1 cellular context compared by ENCODE assay signal in the genomic region with DNA sequence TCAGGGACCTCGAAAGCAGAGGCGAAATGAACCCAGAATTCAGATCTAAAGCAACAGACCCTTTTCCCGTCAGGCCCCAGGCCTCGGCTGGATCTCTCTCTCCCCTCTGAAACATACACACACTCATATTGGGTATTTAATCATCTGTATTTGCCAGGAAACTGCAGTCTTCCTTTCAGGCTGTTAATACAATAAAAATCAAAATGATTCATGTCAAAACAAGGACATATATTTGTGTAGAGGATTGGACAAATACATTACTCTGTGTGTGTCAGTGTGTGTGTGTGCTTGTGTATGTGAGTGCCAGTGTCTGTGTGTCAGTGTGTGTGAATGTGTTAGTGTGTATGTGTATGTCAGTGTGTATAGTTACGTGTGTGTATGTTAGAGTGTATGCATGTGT.
TF ChIP-seq lines count a peak whose summit lies in the region.

No MANE protein-coding gene starts in this region.

TF ChIP-seq in H1, 55 proteins besides CTCF, POLR2A, EP300 and RAD21:
- TF ChIP-seq POLR2AphosphoS5 (IDR thresholded peaks at IDR 0.05; ENCODE audit: low read depth, low read length) = no peak
- TF ChIP-seq RFX5 (IDR thresholded peaks at IDR 0.05; ENCODE audit: borderline replicate concordance, low read depth, low read length) = no peak
- TF ChIP-seq, protein P1, sequence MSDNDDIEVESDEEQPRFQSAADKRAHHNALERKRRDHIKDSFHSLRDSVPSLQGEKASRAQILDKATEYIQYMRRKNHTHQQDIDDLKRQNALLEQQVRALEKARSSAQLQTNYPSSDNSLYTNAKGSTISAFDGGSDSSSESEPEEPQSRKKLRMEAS (IDR thresholded peaks at IDR 0.05) = no peak
- TF ChIP-seq EGR1 (IDR thresholded peaks at IDR 0.05; ENCODE audit: borderline replicate concordance, low read depth, low read length) = no peak
- TF ChIP-seq YY1 (IDR thresholded peaks at IDR 0.05; ENCODE audit: low read depth, low read length) = no peak
- no peak for TF ChIP-seq TAF1 (IDR thresholded peaks at IDR 0.05; ENCODE audit: low read depth, low read length)
- no peak for TF ChIP-seq SIN3A (conservative IDR thresholded peaks at IDR 0.05 in 1 of 2, IDR thresholded peaks at IDR 0.05 in 1 of 2; ENCODE audit: low read depth in 1 of 2, low read length in 2 of 2)
- TF ChIP-seq TBP (IDR thresholded peaks at IDR 0.05; ENCODE audit: low read depth, low read length) = no peak
- TF ChIP-seq SIRT6 (IDR thresholded peaks at IDR 0.05; ENCODE audit: low read length) = no peak
- TF ChIP-seq JUND (IDR thresholded peaks at IDR 0.05; ENCODE audit: low read length) = no peak
- TF ChIP-seq RBBP5 (IDR thresholded peaks at IDR 0.05; ENCODE audit: borderline replicate concordance, low read depth, low read length) = no peak
- TF ChIP-seq, protein P2, sequence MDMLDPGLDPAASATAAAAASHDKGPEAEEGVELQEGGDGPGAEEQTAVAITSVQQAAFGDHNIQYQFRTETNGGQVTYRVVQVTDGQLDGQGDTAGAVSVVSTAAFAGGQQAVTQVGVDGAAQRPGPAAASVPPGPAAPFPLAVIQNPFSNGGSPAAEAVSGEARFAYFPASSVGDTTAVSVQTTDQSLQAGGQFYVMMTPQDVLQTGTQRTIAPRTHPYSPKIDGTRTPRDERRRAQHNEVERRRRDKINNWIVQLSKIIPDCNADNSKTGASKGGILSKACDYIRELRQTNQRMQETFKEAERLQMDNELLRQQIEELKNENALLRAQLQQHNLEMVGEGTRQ (IDR thresholded peaks at IDR 0.05; ENCODE audit: low read length) = no peak
- no peak for TF ChIP-seq SUZ12 (IDR thresholded peaks at IDR 0.05; ENCODE audit: low read length)
- TF ChIP-seq SP2 (IDR thresholded peaks at IDR 0.05; ENCODE audit: low read length) = no peak
- TF ChIP-seq BCL11A (IDR thresholded peaks at IDR 0.05; ENCODE audit: low read depth in 2 of 2, low read length in 2 of 2) = no peak
- TF ChIP-seq CBX5 (IDR thresholded peaks at IDR 0.05; ENCODE audit: low read depth, low read length) = no peak
- TF ChIP-seq, protein P3, sequence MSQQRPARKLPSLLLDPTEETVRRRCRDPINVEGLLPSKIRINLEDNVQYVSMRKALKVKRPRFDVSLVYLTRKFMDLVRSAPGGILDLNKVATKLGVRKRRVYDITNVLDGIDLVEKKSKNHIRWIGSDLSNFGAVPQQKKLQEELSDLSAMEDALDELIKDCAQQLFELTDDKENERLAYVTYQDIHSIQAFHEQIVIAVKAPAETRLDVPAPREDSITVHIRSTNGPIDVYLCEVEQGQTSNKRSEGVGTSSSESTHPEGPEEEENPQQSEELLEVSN (IDR thresholded peaks at IDR 0.05) = no peak
